Comparison of ENCODE assay signal across 25 cellular contexts in the genomic region with DNA sequence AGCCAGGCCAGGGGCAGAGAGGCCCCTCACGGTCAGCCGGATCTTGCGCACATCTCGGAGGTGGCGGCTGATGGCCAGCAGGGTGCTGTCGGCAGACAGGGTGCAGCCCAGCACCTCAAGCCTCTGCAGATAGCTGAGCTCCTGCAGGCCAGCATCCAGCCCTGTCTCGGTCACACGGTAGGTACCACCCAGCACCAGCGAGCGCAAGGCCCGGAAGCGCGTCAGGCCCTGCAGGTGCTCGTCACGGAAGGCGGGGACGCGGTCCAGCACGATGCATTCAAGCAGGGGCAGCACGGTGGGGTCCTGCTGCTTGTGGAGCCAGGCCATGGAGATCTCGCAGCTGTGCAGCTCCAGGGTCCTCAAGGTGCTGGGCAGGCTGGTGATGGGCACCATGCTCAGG.
"Had no signal": no experiment of that assay in that cellular context is flagged by ENCODE, and none has a peak within 500 bp of the region (broad histone marks: within the 10 kb centered on the region; RNA-seq: fewer than 3 reads in every experiment).

No MANE protein-coding gene starts in this region.

- H3K27me3 Mint-ChIP-seq: activated B cell treated with CpG ODN at 0.5 μM for 24 hours; activated CD4-positive, alpha-beta T cell treated with anti-CD3 and anti-CD28 coated beads, Interleukin-2, amount 10 ng/mL, durations not matched to agents 24 days and 14 days; activated CD8-positive, alpha-beta memory T cell treated with anti-CD3 and anti-CD28 coated beads, Interleukin-2, amount 10 ng/mL, durations not matched to agents 7 days and 5 days; activated naive CD8-positive, alpha-beta T cell treated with anti-CD3 and anti-CD28 coated beads, Interleukin-2, amount 10 ng/mL, durations not matched to agents 7 days and 5 days; activated T-cell treated with anti-CD3 and anti-CD28 coated beads, Interleukin-2, amount 50 U/mL, for 24 hours had no signal

- ATAC-seq: activated CD8-positive, alpha-beta memory T cell treated with anti-CD3 and anti-CD28 coated beads, Interleukin-2, amount 10 ng/mL, durations not matched to agents 7 days and 5 days had no signal

- H3K4me3 ChIP-seq: adrenal gland, MG63, Peyer's patch had no signal

- H3K27ac ChIP-seq: adrenal gland, Peyer's patch, RWPE1 had no signal

- H3K9me3 ChIP-seq: adrenal gland had no signal

- H3K27ac Mint-ChIP-seq: activated B cell treated with CpG ODN at 0.5 μM for 24 hours; activated CD4-positive, alpha-beta T cell treated with anti-CD3 and anti-CD28 coated beads, Interleukin-2, amount 10 ng/mL, durations not matched to agents 24 days and 14 days; activated CD8-positive, alpha-beta memory T cell treated with anti-CD3 and anti-CD28 coated beads, Interleukin-2, amount 10 ng/mL, durations not matched to agents 7 days and 5 days; activated naive CD8-positive, alpha-beta T cell treated with anti-CD3 and anti-CD28 coated beads, Interleukin-2, amount 10 ng/mL, durations not matched to agents 7 days and 5 days; activated T-cell treated with anti-CD3 and anti-CD28 coated beads, Interleukin-2, amount 50 U/mL, for 24 hours; activated T-helper 1 cell treated with anti-CD3 and anti-CD28 coated beads, Interleukin-12 subunit alpha, Interleukin-12 subunit beta, Interleukin-2, Interleukin-4 antibody, amounts not matched to agents 30 ng/mL and 10 ng/mL and 1 ng/mL, durations not matched to agents 14 hours and 24 hours and 36 hours; T-helper 1 cell treated with Interleukin-12 subunit alpha and Interleukin-12 subunit beta and Interleukin-4 antibody, amounts not matched to agents 30 μg/mL and 1 μg/mL, for 36 hours had no signal

- H3K27me3 ChIP-seq: adrenal gland, MG63, Peyer's patch had no signal

- H3K4me1 Mint-ChIP-seq: activated B cell treated with CpG ODN at 0.5 μM for 24 hours had no signal

- H3K4me1 ChIP-seq: adrenal gland had no signal

- H3K4me3 Mint-ChIP-seq: activated B cell treated with CpG ODN at 0.5 μM for 24 hours; activated CD4-positive, alpha-beta T cell treated with anti-CD3 and anti-CD28 coated beads, Interleukin-2, amount 10 ng/mL, durations not matched to agents 24 days and 14 days; activated CD8-positive, alpha-beta memory T cell treated with anti-CD3 and anti-CD28 coated beads, Interleukin-2, amount 10 ng/mL, durations not matched to agents 7 days and 5 days; activated naive CD8-positive, alpha-beta T cell treated with anti-CD3 and anti-CD28 coated beads, Interleukin-2, amount 10 ng/mL, durations not matched to agents 7 days and 5 days; activated T-cell treated with anti-CD3 and anti-CD28 coated beads, Interleukin-2, amount 50 U/mL, for 24 hours; activated T-helper 1 cell treated with anti-CD3 and anti-CD28 coated beads, Interleukin-12 subunit alpha, Interleukin-12 subunit beta, Interleukin-2, Interleukin-4 antibody, amounts not matched to agents 30 ng/mL and 10 ng/mL and 1 ng/mL, durations not matched to agents 14 hours and 24 hours and 36 hours; T-helper 1 cell treated with Interleukin-12 subunit alpha and Interleukin-12 subunit beta and Interleukin-4 antibody, amounts not matched to agents 30 μg/mL and 1 μg/mL, for 36 hours had no signal

- DNase-seq: activated B cell treated with CpG ODN at 0.5 μM for 24 hours; activated CD4-positive, alpha-beta T cell treated with anti-CD3 and anti-CD28 coated beads for 1 hour; activated CD4-positive, alpha-beta T cell treated with anti-CD3 and anti-CD28 coated beads, Interleukin-2, amount 10 ng/mL, durations not matched to agents 24 days and 14 days; activated CD4-positive, alpha-beta T cell treated with anti-CD3 and anti-CD28 coated beads, Interleukin-2, amount 50 U/mL, for 48 hours; activated CD8-positive, alpha-beta memory T cell treated with anti-CD3 and anti-CD28 coated beads, Interleukin-2, amount 10 ng/mL, durations not matched to agents 7 days and 5 days; activated effector memory CD4-positive, alpha-beta T cell treated with Interleukin-2 at 50 U/mL for 16 hours; activated naive CD4-positive, alpha-beta T cell treated with Interleukin-2 at 50 U/mL for 16 hours; activated naive CD8-positive, alpha-beta T cell treated with anti-CD3 and anti-CD28 coated beads, Interleukin-2, amount 10 ng/mL, durations not matched to agents 7 days and 5 days; activated T-cell treated with anti-CD3 and anti-CD28 coated beads, Interleukin-2, amount 50 U/mL, for 24 hours; adrenal gland; anterior cingulate cortex; MG63; MV-4-11; NCI-H1092 treated with DMSO at 0.1 percent for 48 hours; NCI-H1436; NCI-H1694 treated with DMSO at 0.1 percent for 48 hours; NCI-H2029 treated with DMSO at 0.1 percent for 48 hours; NCI-H345; NCI-H510A; NCI-H69; Peyer's patch; SHP77 treated with DMSO at 0.1 percent for 48 hours had no signal
